ENCODE assay signal across 24 cellular contexts in genomic region chr13:113589961-113590339, GRCh38. TPM values are rescaled to one million over a fixed set of nuclear protein-coding genes. Genes with fewer than 3 reads are reported as not detected.
A peak's percentile ranks its signal among the peaks of the same experiment; 100 is the strongest.
DNase-seq lines count a peak whose midpoint lies in the region; ATAC-seq, FAIRE-seq and TF ChIP-seq lines count a peak whose summit lies in the region.
"Had no signal": no experiment of that assay in that cellular context is flagged by ENCODE, and none has a peak within 500 bp of the region (broad histone marks: within the 10 kb centered on the region; RNA-seq: fewer than 3 reads in every experiment).

No MANE protein-coding gene starts in this region.

- no peak for FAIRE-seq in kidney (lab: Jason Lieb, UNC)
- FAIRE-seq: endothelial cell of umbilical vein, GM12891, GM19239 had no signal

- H3K4me3 Mint-ChIP-seq in GM23338 (no peak overlapping the region), WTC11 (no peak overlapping the region)
- H3K4me3 Mint-ChIP-seq: activated B cell treated with CpG ODN at 0.5 μM for 24 hours; natural killer cell treated with Interleukin-12 subunit alpha and Interleukin-12 subunit beta and Interleukin-15 and Interleukin-18, amount 100 ng/mL, for 72 hours; stimulated activated effector memory CD8-positive, alpha-beta T cell treated with anti-CD3 and anti-CD28 coated beads, Interleukin-12 subunit alpha, Interleukin-12 subunit beta, amount 100 ng/mL, for 72 hours had no signal

- H3K4me1 Mint-ChIP-seq in GM23338 (peaks cover 17% of the 10 kb centered on the region), WTC11 (peaks cover 9% of the 10 kb centered on the region)

- no peak overlapping the region for H3K4me2 ChIP-seq in GM23338

- no peaks in the 10 kb centered on the region for H3K9me3 ChIP-seq in kidney (ENCODE audit: control insufficient read depth in 1 of 2, low read length in 2 of 2)
- H3K9me3 ChIP-seq: suprapubic skin had no signal

- DNase-seq in GM23338 (ENCODE audit: low spot score) = no peak
- no peak for DNase-seq in WTC11 (ENCODE audit: low spot score)
- DNase-seq in kidney = peak; percentile 62
- peak; percentile 15 for DNase-seq in stimulated activated CD8-positive, alpha-beta memory T cell treated with anti-CD3 and anti-CD28 coated beads, Interleukin-4, amount 100 ng/mL, for 48 hours
- DNase-seq in T-helper 2 cell = no peak
- DNase-seq in stimulated activated CD4-positive, alpha-beta T cell treated with anti-CD3 and anti-CD28 coated beads, Interleukin-4, amount 100 ng/mL, for 1 hour = no peak
- no peak for DNase-seq in NCI-H1048 (lab: John Stamatoyannopoulos, UW)
- DNase-seq: activated B cell treated with CpG ODN at 0.5 μM for 24 hours; activated CD4-positive, alpha-beta T cell treated with anti-CD3 and anti-CD28 coated beads, Interleukin-2, amount 50 U/mL, for 4 hours; activated T-cell treated with anti-CD3 and anti-CD28 coated beads for 4 hours; amygdala; DMS79 treated with DMSO at 0.1 percent for 48 hours; midbrain; NCI-H510A; T-helper 9 cell had no signal

- peaks cover 21% of the 10 kb centered on the region for H4K20me1 ChIP-seq in GM23338 (replicated peaks; ENCODE audit: insufficient read depth)

- POLR2A ChIA-PET in WTC11 (lab: Charles Lee) = no interaction called here

- intact Hi-C loops in kidney (cut with DNase I) = no loop called here

- H2AFZ ChIP-seq in GM23338 = no peak overlapping the region

- H3K27ac Mint-ChIP-seq in GM23338 (no peak overlapping the region; the same call in 1 of the 2 replicates), WTC11 (peak overlapping the region; percentile 33; the same call in 1 of the 2 replicates)
- H3K27ac Mint-ChIP-seq: activated B cell treated with CpG ODN at 0.5 μM for 24 hours; IgD-negative memory B cell; natural killer cell treated with Interleukin-12 subunit alpha and Interleukin-12 subunit beta and Interleukin-15 and Interleukin-18, amount 100 ng/mL, for 72 hours; stimulated activated effector memory CD8-positive, alpha-beta T cell treated with anti-CD3 and anti-CD28 coated beads, Interleukin-12 subunit alpha, Interleukin-12 subunit beta, amount 100 ng/mL, for 72 hours had no signal

- H3K79me2 ChIP-seq in GM23338 (replicated peaks; ENCODE audit: insufficient read depth) = peaks cover 79% of the 10 kb centered on the region

- ATAC-seq in GM23338 = no peak
- ATAC-seq in WTC11 = no peak
- ATAC-seq: left lobe of liver; natural killer cell treated with Interleukin-12 subunit alpha and Interleukin-12 subunit beta and Interleukin-15 and Interleukin-18, amount 100 ng/mL, for 72 hours; stimulated activated effector memory CD8-positive, alpha-beta T cell treated with anti-CD3 and anti-CD28 coated beads, Interleukin-12 subunit alpha, Interleukin-12 subunit beta, amount 100 ng/mL, for 72 hours had no signal

- H3K9me3 Mint-ChIP-seq in GM23338 (peaks cover 4% of the 10 kb centered on the region; the same call in 2 of the 3 replicates), WTC11 (no peaks in the 10 kb centered on the region)
- H3K9me3 Mint-ChIP-seq: activated B cell treated with CpG ODN at 0.5 μM for 24 hours; IgD-negative memory B cell; natural killer cell treated with Interleukin-12 subunit alpha and Interleukin-12 subunit beta and Interleukin-15 and Interleukin-18, amount 100 ng/mL, for 72 hours; stimulated activated effector memory CD8-positive, alpha-beta T cell treated with anti-CD3 and anti-CD28 coated beads, Interleukin-12 subunit alpha, Interleukin-12 subunit beta, amount 100 ng/mL, for 72 hours had no signal

- H3K27me3 ChIP-seq in GM23338 (ENCODE audit: insufficient read depth) = no peaks in the 10 kb centered on the region
- H3K27me3 ChIP-seq: SJSA1, suprapubic skin had no signal

- CTCF ChIA-PET in WTC11 (lab: Charles Lee) = interaction anchor here (0.9 to 1.8 kb wide), 3 partner anchors 28 to 59 kb away, joined by 3 to 6 read pairs (median 4); no protein-coding TSS in a partner anchor

- no peaks in the 10 kb centered on the region for H3K9me2 ChIP-seq in GM23338 (ENCODE audit: insufficient read depth)

- no peaks in the 10 kb centered on the region for H3F3A ChIP-seq in GM23338 (replicated peaks; ENCODE audit: low read depth)

- H3K9ac ChIP-seq in kidney (ENCODE audit: low read length in 2 of 2) = no peak overlapping the region

- H3K36me3 ChIP-seq in GM23338 (ENCODE audit: insufficient read depth) (no peaks in the 10 kb centered on the region), kidney (ENCODE audit: control insufficient read depth in 1 of 2, insufficient read depth in 2 of 2, low read length in 2 of 2) (peaks cover 9 to 12% of the 10 kb centered on the region in 2 donors)

- H3K27me3 Mint-ChIP-seq in GM23338 (ENCODE audit: insufficient read depth, low read depth, poor library complexity) (peaks cover 8% of the 10 kb centered on the region), WTC11 (ENCODE audit: low read depth) (no peaks in the 10 kb centered on the region)
- H3K27me3 Mint-ChIP-seq: activated B cell treated with CpG ODN at 0.5 μM for 24 hours; IgD-negative memory B cell; natural killer cell treated with Interleukin-12 subunit alpha and Interleukin-12 subunit beta and Interleukin-15 and Interleukin-18, amount 100 ng/mL, for 72 hours had no signal

- no peak for TF ChIP-seq CTCF in GM23338 (conservative IDR thresholded peaks at IDR 0.05; ENCODE audit: low read depth in 2 of 2)
- TF ChIP-seq CTCF in WTC11 (IDR thresholded peaks at IDR 0.05) = no peak
- TF ChIP-seq CTCF in kidney (IDR thresholded peaks at IDR 0.05; ENCODE audit: borderline replicate concordance, extremely low read depth, insufficient read depth) = no peak

- H3K36me3 Mint-ChIP-seq in GM23338 (ENCODE audit: low read depth) = peaks cover 59% of the 10 kb centered on the region
- H3K36me3 Mint-ChIP-seq in WTC11 = peaks cover 34% of the 10 kb centered on the region

- H3K4me1 ChIP-seq in GM23338 (ENCODE audit: insufficient read depth) (0 out of 2 replicates have a peak, but pooled peaks cover 7% of the 10 kb centered on the region), kidney (ENCODE audit: control insufficient read depth in 1 of 2, insufficient read depth in 1 of 2, low read depth in 1 of 2, low read length in 2 of 2) (peaks cover 0 to 6% of the 10 kb centered on the region in 2 donors)

- H3K27ac ChIP-seq in GM23338 (ENCODE audit: low read depth) = 0 out of 2 replicates have a peak overlapping the region, but pooled peaks have one; percentile 14
- no peak overlapping the region for H3K27ac ChIP-seq in kidney (ENCODE audit: low read depth in 2 of 2, low read length in 2 of 2)
- H3K27ac ChIP-seq: SJSA1, suprapubic skin had no signal

- no peak overlapping the region for H3K4me3 ChIP-seq in GM23338
- H3K4me3 ChIP-seq in kidney (ENCODE audit: low read length in 2 of 2) = no peak overlapping the region
- H3K4me3 ChIP-seq: SJSA1, suprapubic skin had no signal

TF ChIP-seq in GM23338, 12 proteins besides CTCF, POLR2A, EP300 and RAD21 (continues in another document):
- TF ChIP-seq ETS1 (IDR thresholded peaks at IDR 0.05) = no peak

TF ChIP-seq in WTC11, 78 proteins besides CTCF, POLR2A, EP300 and RAD21 (continues in another document):
- TF ChIP-seq ZNF281 (CRISPR knock-in tag; IDR thresholded peaks at IDR 0.05) = no peak
- no peak for TF ChIP-seq ZNF121 (CRISPR knock-in tag; IDR thresholded peaks at IDR 0.05)
- TF ChIP-seq MYBL2 (CRISPR knock-in tag; IDR thresholded peaks at IDR 0.05) = no peak
- no peak for TF ChIP-seq USF1 (CRISPR knock-in tag; IDR thresholded peaks at IDR 0.05)
- TF ChIP-seq ZNF232 (CRISPR knock-in tag; IDR thresholded peaks at IDR 0.05) = no peak
- no peak for TF ChIP-seq ATF3 (CRISPR knock-in tag; conservative IDR thresholded peaks at IDR 0.05)
- no peak for TF ChIP-seq NFE2L1 (CRISPR knock-in tag; IDR thresholded peaks at IDR 0.05)
- no peak for TF ChIP-seq NFATC4 (CRISPR knock-in tag; IDR thresholded peaks at IDR 0.05)

RNA-seq across cellular contexts. Expression of gene TFDP1, which starts 5.4 kb away (rescaled TPM):
- 80.0 and 92.0 TPM in 2 replicates for total RNA-seq in GM23338 (2014; rRNA removed; shearing (Covaris generic))
- polyA plus RNA-seq in GM23338 (2016; fragmentation: Nextera tagmentation; extraction: Ambion mirVana) (40.2 and 42.9 TPM in 2 replicates), kidney (ENCODE audit: insufficient read depth, low read depth, low replicate concordance) (33.8 TPM)
- total RNA-seq in WTC11 (2021) (52.6 to 61.2 TPM (median 54.1 TPM) in 3 replicates), kidney (46.9 TPM)

Comparison
In these comparisons a context has a peak if more than half of its experiments do, and no peak if none do; other contexts are left out.
1. DNase-seq: peak in kidney (single experiment) and stimulated activated CD8-positive, alpha-beta memory T cell treated with anti-CD3 and anti-CD28 coated beads, Interleukin-4, amount 100 ng/mL, for 48 hours (single experiment); none in GM23338 (single experiment), WTC11 (single experiment), T-helper 2 cell (0 of 5), stimulated activated CD4-positive, alpha-beta T cell treated with anti-CD3 and anti-CD28 coated beads, Interleukin-4, amount 100 ng/mL, for 1 hour (single experiment) and NCI-H1048 (single experiment).